18 cellular contexts compared by ENCODE assay signal in genomic region chr4:181085584-181085983, GRCh38.
DNase-seq lines count a peak whose midpoint lies in the region; ATAC-seq and TF ChIP-seq lines count a peak whose summit lies in the region.
"Had no signal": no experiment of that assay in that cellular context is flagged by ENCODE, and none has a peak within 500 bp of the region (broad histone marks: within the 10 kb centered on the region; RNA-seq: fewer than 3 reads in every experiment).

No MANE protein-coding gene starts in this region.

- no peaks in the 10 kb centered on the region for H3K9me3 ChIP-seq in SK-N-SH
- H3K9me3 ChIP-seq: A549, Caco-2 had no signal

- peak in 1 of 2 experiments; percentile 66; a peak in 1 of 4 replicates for TF ChIP-seq EP300 in SK-N-SH (IDR thresholded peaks at IDR 0.05; ENCODE audit: borderline replicate concordance in 1 of 2, low read depth in 1 of 2, low read length in 1 of 2)

- no peak overlapping the region for H3K9ac ChIP-seq in SK-N-SH

- peak; percentile 8; the same call in 1 of the 2 replicates for TF ChIP-seq RAD21 in SK-N-SH (IDR thresholded peaks at IDR 0.05; ENCODE audit: low read length)

- peaks cover 0 to 7% of the 10 kb centered on the region in 2 experiments; a peak in 1 of 4 replicates for H3K4me1 ChIP-seq in SK-N-SH (ENCODE audit: control insufficient read depth in 1 of 2, insufficient read depth in 2 of 2, low read depth in 1 of 2, low read length in 1 of 2)
- H3K4me1 ChIP-seq: A549, Caco-2 had no signal

- H4K20me1 ChIP-seq in SK-N-SH (ENCODE audit: insufficient read depth): no peaks in the 10 kb centered on the region

- DNase-seq in DMS 273 (lab: John Stamatoyannopoulos, UW; ENCODE audit: unreplicated experiment) (peak; percentile 1), DMS 273 treated with DMSO at 0.1 percent for 48 hours (lab: John Stamatoyannopoulos, UW) (no peak), SK-N-SH (peak; percentile 42), fibroblast of gingiva (ENCODE audit: low read depth) (peak; percentile 3), DMS53 (lab: John Stamatoyannopoulos, UW) (no peak)
- DNase-seq: C1 segment of cervical spinal cord; Caco-2; CD4-positive, CD25-positive, alpha-beta regulatory T cell; CD8-positive, alpha-beta memory T cell; DND-41; EL; HCEC 1CT had no signal

- CTCF ChIA-PET in SK-N-SH (lab: Yijun Ruan, JAX): interaction anchor here (1.4 kb wide), 1 partner anchor 257 kb away, joined by 4 read pairs; no protein-coding TSS in a partner anchor

- peak overlapping the region in 1 of 2 experiments; percentile 84; a peak in 2 of 4 replicates for H3K27ac ChIP-seq in SK-N-SH (ENCODE audit: low read depth in 2 of 2, low read length in 1 of 2)
- H3K27ac ChIP-seq: 22Rv1, A549, HL-60 had no signal

- TF ChIP-seq CTCF in SK-N-SH (IDR thresholded peaks at IDR 0.05): no peak

- H3K79me2 ChIP-seq in SK-N-SH (ENCODE audit: insufficient read depth): no peaks in the 10 kb centered on the region

- WGBS in SK-N-SH (ENCODE audit: low lambda C conversion rate): 13% methylated on average over 3 of the region's 3 CpGs

- no peaks in the 10 kb centered on the region for H3K36me3 ChIP-seq in SK-N-SH (replicated peaks in 1 of 2; ENCODE audit: control insufficient read depth in 1 of 2, insufficient read depth in 2 of 2, low read length in 1 of 2)

- POLR2A ChIA-PET in SK-N-SH (lab: Yijun Ruan, JAX): no interaction called here

- ATAC-seq in HG03521 (IDR thresholded peaks at IDR 0.05; ENCODE audit: unreplicated experiment) (no peak), GM18867 (IDR thresholded peaks at IDR 0.05; ENCODE audit: unreplicated experiment) (no peak)
- ATAC-seq: A549, GM23338 had no signal

- no peaks in the 10 kb centered on the region for H3K27me3 ChIP-seq in SK-N-SH (ENCODE audit: insufficient read depth)

- no peaks in the 10 kb centered on the region for H3K9me2 ChIP-seq in SK-N-SH

- H3K4me3 ChIP-seq in SK-N-SH (ENCODE audit: low read depth in 2 of 2, low read length in 1 of 2): no peak overlapping the region
- H3K4me3 ChIP-seq: A549, GM23338 had no signal

- H3K4me2 ChIP-seq in SK-N-SH: no peak overlapping the region
- H3K4me2 ChIP-seq: A549, GM23338 had no signal

- H3F3A ChIP-seq in SK-N-SH (replicated peaks; ENCODE audit: insufficient read depth): no peaks in the 10 kb centered on the region

- H2AFZ ChIP-seq in SK-N-SH (ENCODE audit: low read depth): no peak overlapping the region
- H2AFZ ChIP-seq: GM23338 had no signal

TF ChIP-seq in SK-N-SH, 30 proteins besides CTCF, POLR2A, EP300 and RAD21:
- TF ChIP-seq MXI1 (IDR thresholded peaks at IDR 0.05; ENCODE audit: low read depth, low read length) (peak; percentile 56; the same call in 1 of the 2 replicates), TAF1 (IDR thresholded peaks at IDR 0.05; ENCODE audit: borderline replicate concordance, low read depth, low read length) (no peak), RCOR1 (IDR thresholded peaks at IDR 0.05; ENCODE audit: low read length) (peak; percentile 76), CHD2 (IDR thresholded peaks at IDR 0.05; ENCODE audit: low read length, partially characterized antibody) (peak; percentile 17), YY1 (IDR thresholded peaks at IDR 0.05; ENCODE audit: low read depth) (no peak)

Comparison
In these comparisons a context has a peak if more than half of its experiments do, and no peak if none do; other contexts are left out.
1. DNase-seq: peak in DMS 273 (single experiment), SK-N-SH (single experiment) and fibroblast of gingiva (single experiment); none in DMS 273 treated with DMSO at 0.1 percent for 48 hours (single experiment) and DMS53 (single experiment).